ENCODE assay signal across 1 cellular context in the genomic region with DNA sequence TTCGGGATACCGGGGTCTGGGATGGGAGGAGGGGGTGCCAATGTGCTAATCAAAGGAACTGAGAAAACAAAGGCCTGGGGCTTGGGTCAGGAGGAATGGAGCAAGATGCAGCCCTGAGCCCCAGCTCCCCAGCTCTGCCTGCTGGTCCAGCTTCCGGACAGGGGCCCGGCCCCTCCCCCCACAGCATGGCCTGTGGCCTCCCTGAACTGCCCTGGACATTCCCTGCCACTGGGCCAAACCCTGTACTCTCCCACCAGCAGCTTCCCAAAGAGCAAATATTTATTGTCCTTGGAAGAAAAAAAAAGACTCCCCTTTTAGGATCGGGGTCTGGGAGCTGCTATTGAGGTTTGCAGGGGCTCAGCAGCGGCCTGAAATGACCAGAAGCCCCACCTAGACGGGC.
TF ChIP-seq lines count a peak whose summit lies in the region.

No MANE protein-coding gene starts in this region.

TF ChIP-seq in HepG2, 621 proteins besides CTCF, POLR2A, EP300 and RAD21 (continued from another document):
- TF ChIP-seq, protein P1, sequence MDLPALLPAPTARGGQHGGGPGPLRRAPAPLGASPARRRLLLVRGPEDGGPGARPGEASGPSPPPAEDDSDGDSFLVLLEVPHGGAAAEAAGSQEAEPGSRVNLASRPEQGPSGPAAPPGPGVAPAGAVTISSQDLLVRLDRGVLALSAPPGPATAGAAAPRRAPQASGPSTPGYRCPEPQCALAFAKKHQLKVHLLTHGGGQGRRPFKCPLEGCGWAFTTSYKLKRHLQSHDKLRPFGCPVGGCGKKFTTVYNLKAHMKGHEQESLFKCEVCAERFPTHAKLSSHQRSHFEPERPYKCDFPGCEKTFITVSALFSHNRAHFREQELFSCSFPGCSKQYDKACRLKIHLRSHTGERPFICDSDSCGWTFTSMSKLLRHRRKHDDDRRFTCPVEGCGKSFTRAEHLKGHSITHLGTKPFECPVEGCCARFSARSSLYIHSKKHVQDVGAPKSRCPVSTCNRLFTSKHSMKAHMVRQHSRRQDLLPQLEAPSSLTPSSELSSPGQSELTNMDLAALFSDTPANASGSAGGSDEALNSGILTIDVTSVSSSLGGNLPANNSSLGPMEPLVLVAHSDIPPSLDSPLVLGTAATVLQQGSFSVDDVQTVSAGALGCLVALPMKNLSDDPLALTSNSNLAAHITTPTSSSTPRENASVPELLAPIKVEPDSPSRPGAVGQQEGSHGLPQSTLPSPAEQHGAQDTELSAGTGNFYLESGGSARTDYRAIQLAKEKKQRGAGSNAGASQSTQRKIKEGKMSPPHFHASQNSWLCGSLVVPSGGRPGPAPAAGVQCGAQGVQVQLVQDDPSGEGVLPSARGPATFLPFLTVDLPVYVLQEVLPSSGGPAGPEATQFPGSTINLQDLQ (CRISPR knock-in tag; IDR thresholded peaks at IDR 0.05) = no peak
- TF ChIP-seq CREM (IDR thresholded peaks at IDR 0.05) (no peak), CREM (CRISPR knock-in tag; IDR thresholded peaks at IDR 0.05) (no peak), BRCA1 (CRISPR knock-in tag; IDR thresholded peaks at IDR 0.05) (no peak), TOE1 (CRISPR knock-in tag; IDR thresholded peaks at IDR 0.05) (no peak), ZNF333 (CRISPR knock-in tag; IDR thresholded peaks at IDR 0.05; ENCODE audit: borderline replicate concordance) (no peak), KDM2A (CRISPR knock-in tag; IDR thresholded peaks at IDR 0.05; ENCODE audit: borderline replicate concordance, low read depth) (no peak)
- TF ChIP-seq, protein P2, sequence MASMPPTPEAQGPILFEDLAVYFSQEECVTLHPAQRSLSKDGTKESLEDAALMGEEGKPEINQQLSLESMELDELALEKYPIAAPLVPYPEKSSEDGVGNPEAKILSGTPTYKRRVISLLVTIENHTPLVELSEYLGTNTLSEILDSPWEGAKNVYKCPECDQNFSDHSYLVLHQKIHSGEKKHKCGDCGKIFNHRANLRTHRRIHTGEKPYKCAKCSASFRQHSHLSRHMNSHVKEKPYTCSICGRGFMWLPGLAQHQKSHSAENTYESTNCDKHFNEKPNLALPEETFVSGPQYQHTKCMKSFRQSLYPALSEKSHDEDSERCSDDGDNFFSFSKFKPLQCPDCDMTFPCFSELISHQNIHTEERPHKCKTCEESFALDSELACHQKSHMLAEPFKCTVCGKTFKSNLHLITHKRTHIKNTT (CRISPR knock-in tag; IDR thresholded peaks at IDR 0.05) = no peak
